ENCODE assay signal across 30 cellular contexts in the genomic region with DNA sequence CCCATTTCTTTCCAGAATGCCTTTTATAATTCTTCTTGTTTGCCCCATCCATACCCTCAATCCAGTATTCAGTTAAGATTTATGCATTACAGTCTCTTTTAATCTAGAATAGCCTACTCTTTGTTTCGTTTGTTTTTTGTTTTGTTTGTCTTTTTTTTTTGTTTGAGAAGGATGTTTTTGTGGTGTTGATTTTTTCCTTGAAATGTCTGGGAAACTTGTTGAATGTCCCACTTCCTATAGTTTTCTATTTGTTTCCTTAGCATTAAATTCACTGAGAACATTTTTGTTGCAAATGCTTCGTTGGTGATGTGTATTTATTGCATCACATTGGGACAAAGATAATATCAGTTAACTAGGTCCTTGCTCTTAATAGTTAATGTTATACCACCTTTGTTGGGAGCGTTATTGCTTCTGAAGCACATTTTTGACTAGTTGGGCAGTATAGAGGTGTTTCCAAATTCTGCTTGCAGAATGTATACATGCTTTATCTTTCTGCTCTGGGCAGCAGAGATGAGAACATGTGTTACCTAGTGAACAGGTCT.
"Had no signal": no experiment of that assay in that cellular context is flagged by ENCODE, and none has a peak within 500 bp of the region (broad histone marks: within the 10 kb centered on the region; RNA-seq: fewer than 3 reads in every experiment).

No MANE protein-coding gene starts in this region.

- H3K27me3 Mint-ChIP-seq: activated B cell treated with CpG ODN at 0.5 μM for 24 hours; activated CD4-positive, alpha-beta T cell treated with anti-CD3 and anti-CD28 coated beads for 36 hours; activated CD8-positive, alpha-beta memory T cell treated with anti-CD3 and anti-CD28 coated beads, Interleukin-2, amount 10 ng/mL, durations not matched to agents 7 days and 5 days; activated naive CD4-positive, alpha-beta T cell treated with anti-CD3 and anti-CD28 coated beads, Interleukin-2, amount 10 ng/mL, durations not matched to agents 7 days and 5 days; activated naive CD8-positive, alpha-beta T cell treated with anti-CD3 and anti-CD28 coated beads, Interleukin-2, amount 50 U/mL, for 24 hours; naive thymus-derived CD8-positive, alpha-beta T cell; progenitor cell of endocrine pancreas; stimulated activated memory B cell treated with anti-CD40 and anti-IgM and Interleukin-4, amounts not matched to agents 10 μg/mL and 1 μg/mL and 100 μg/mL, for 72 hours; stimulated activated naive CD8-positive, alpha-beta T cell treated with anti-CD3 and anti-CD28 coated beads, Interleukin-15, amount 100 ng/mL, for 72 hours had no signal

- H3K4me1 ChIP-seq: breast epithelium, colonic mucosa, thyroid gland, upper lobe of left lung had no signal

- H3K9me3 ChIP-seq: breast epithelium, colonic mucosa, ovary, thyroid gland, upper lobe of left lung, vagina had no signal

- ATAC-seq: activated CD4-positive, alpha-beta T cell treated with anti-CD3 and anti-CD28 coated beads for 36 hours; activated CD8-positive, alpha-beta memory T cell treated with anti-CD3 and anti-CD28 coated beads, Interleukin-2, amount 10 ng/mL, durations not matched to agents 7 days and 5 days; activated CD8-positive, alpha-beta T cell treated with anti-CD3 and anti-CD28 coated beads, Interleukin-2, amount 10 ng/mL, durations not matched to agents 7 days and 5 days; activated naive CD8-positive, alpha-beta T cell treated with anti-CD3 and anti-CD28 coated beads, Interleukin-2, amount 50 U/mL, for 24 hours; naive thymus-derived CD8-positive, alpha-beta T cell; stimulated activated memory B cell treated with anti-CD40 and anti-IgM and Interleukin-4, amounts not matched to agents 10 μg/mL and 1 μg/mL and 100 μg/mL, for 72 hours; stimulated activated naive CD8-positive, alpha-beta T cell treated with anti-CD3 and anti-CD28 coated beads, Interleukin-15, amount 100 ng/mL, for 72 hours had no signal

- H3K9me3 Mint-ChIP-seq: activated B cell treated with CpG ODN at 0.5 μM for 24 hours; activated naive CD4-positive, alpha-beta T cell treated with anti-CD3 and anti-CD28 coated beads, Interleukin-2, amount 10 ng/mL, durations not matched to agents 7 days and 5 days; activated naive CD8-positive, alpha-beta T cell treated with anti-CD3 and anti-CD28 coated beads, Interleukin-2, amount 50 U/mL, for 24 hours; naive thymus-derived CD8-positive, alpha-beta T cell; stimulated activated memory B cell treated with anti-CD40 and anti-IgM and Interleukin-4, amounts not matched to agents 10 μg/mL and 1 μg/mL and 100 μg/mL, for 72 hours; stimulated activated naive CD8-positive, alpha-beta T cell treated with anti-CD3 and anti-CD28 coated beads, Interleukin-15, amount 100 ng/mL, for 72 hours; T-helper 1 cell treated with Interleukin-12 subunit alpha and Interleukin-12 subunit beta and Interleukin-4 antibody, amounts not matched to agents 30 μg/mL and 1 μg/mL, for 36 hours had no signal

- H3K4me3 ChIP-seq: breast epithelium, colonic mucosa, ovary, smooth muscle cell, thyroid gland, upper lobe of left lung, vagina had no signal

- H3K27ac ChIP-seq: breast epithelium, colonic mucosa, ovary, thyroid gland, upper lobe of left lung, vagina had no signal

- H3K27ac Mint-ChIP-seq: activated B cell treated with CpG ODN at 0.5 μM for 24 hours; activated CD4-positive, alpha-beta T cell treated with anti-CD3 and anti-CD28 coated beads for 36 hours; activated CD8-positive, alpha-beta memory T cell treated with anti-CD3 and anti-CD28 coated beads, Interleukin-2, amount 10 ng/mL, durations not matched to agents 7 days and 5 days; activated CD8-positive, alpha-beta T cell treated with anti-CD3 and anti-CD28 coated beads, Interleukin-2, amount 10 ng/mL, durations not matched to agents 7 days and 5 days; activated naive CD4-positive, alpha-beta T cell treated with anti-CD3 and anti-CD28 coated beads, Interleukin-2, amount 10 ng/mL, durations not matched to agents 7 days and 5 days; activated naive CD8-positive, alpha-beta T cell treated with anti-CD3 and anti-CD28 coated beads, Interleukin-2, amount 50 U/mL, for 24 hours; progenitor cell of endocrine pancreas; stimulated activated memory B cell treated with anti-CD40 and anti-IgM and Interleukin-4, amounts not matched to agents 10 μg/mL and 1 μg/mL and 100 μg/mL, for 72 hours; T-helper 1 cell treated with Interleukin-12 subunit alpha and Interleukin-12 subunit beta and Interleukin-4 antibody, amounts not matched to agents 30 μg/mL and 1 μg/mL, for 36 hours had no signal

- H3K36me3 ChIP-seq: ovary had no signal

- H3K27me3 ChIP-seq: breast epithelium, colonic mucosa, ovary, thyroid gland, upper lobe of left lung, vagina had no signal

- H3K4me3 Mint-ChIP-seq: activated B cell treated with CpG ODN at 0.5 μM for 24 hours; activated CD4-positive, alpha-beta T cell treated with anti-CD3 and anti-CD28 coated beads for 36 hours; activated CD8-positive, alpha-beta memory T cell treated with anti-CD3 and anti-CD28 coated beads, Interleukin-2, amount 10 ng/mL, durations not matched to agents 7 days and 5 days; activated CD8-positive, alpha-beta T cell treated with anti-CD3 and anti-CD28 coated beads, Interleukin-2, amount 10 ng/mL, durations not matched to agents 7 days and 5 days; activated naive CD4-positive, alpha-beta T cell treated with anti-CD3 and anti-CD28 coated beads, Interleukin-2, amount 10 ng/mL, durations not matched to agents 7 days and 5 days; activated naive CD8-positive, alpha-beta T cell treated with anti-CD3 and anti-CD28 coated beads, Interleukin-2, amount 50 U/mL, for 24 hours; naive thymus-derived CD8-positive, alpha-beta T cell; stimulated activated memory B cell treated with anti-CD40 and anti-IgM and Interleukin-4, amounts not matched to agents 10 μg/mL and 1 μg/mL and 100 μg/mL, for 72 hours; stimulated activated naive CD8-positive, alpha-beta T cell treated with anti-CD3 and anti-CD28 coated beads, Interleukin-15, amount 100 ng/mL, for 72 hours; T-helper 1 cell treated with Interleukin-12 subunit alpha and Interleukin-12 subunit beta and Interleukin-4 antibody, amounts not matched to agents 30 μg/mL and 1 μg/mL, for 36 hours had no signal

- H3K4me2 ChIP-seq: smooth muscle cell had no signal

- DNase-seq: activated B cell treated with CpG ODN at 0.5 μM for 24 hours; activated CD4-positive, alpha-beta T cell treated with anti-CD3 and anti-CD28 coated beads for 36 hours; activated CD8-positive, alpha-beta memory T cell treated with anti-CD3 and anti-CD28 coated beads, Interleukin-2, amount 10 ng/mL, durations not matched to agents 7 days and 5 days; activated CD8-positive, alpha-beta T cell treated with anti-CD3 and anti-CD28 coated beads, Interleukin-2, amount 10 ng/mL, durations not matched to agents 7 days and 5 days; activated gamma-delta T cell; activated naive CD4-positive, alpha-beta T cell treated with anti-CD3 and anti-CD28 coated beads, Interleukin-2, amount 10 ng/mL, durations not matched to agents 7 days and 5 days; activated naive CD8-positive, alpha-beta T cell treated with anti-CD3 and anti-CD28 coated beads, Interleukin-2, amount 50 U/mL, for 24 hours; amygdala; central memory CD4-positive, alpha-beta T cell; colonic mucosa; effector CD8-positive, alpha-beta T cell; glutamatergic neuron; islet precursor cell; mesenchymal stem cell; naive thymus-derived CD8-positive, alpha-beta T cell; ovary; stimulated activated CD4-positive, alpha-beta T cell treated with anti-CD3 and anti-CD28 coated beads, Interleukin-1b, Interleukin-23, amount 100 ng/mL, for 48 hours; stimulated activated CD4-positive, alpha-beta T cell treated with anti-CD3 and anti-CD28 coated beads, Interleukin-4, amount 100 ng/mL, for 4 hours; stimulated activated CD8-positive, alpha-beta memory T cell treated with anti-CD3 and anti-CD28 coated beads, Interleukin-4, amount 100 ng/mL, for 48 hours; stimulated activated naive CD8-positive, alpha-beta T cell treated with anti-CD3 and anti-CD28 coated beads, Interleukin-15, amount 100 ng/mL, for 72 hours; substantia nigra; T1000; thyroid gland; upper lobe of left lung had no signal
